Comparison of ENCODE assay signal across 8 cellular contexts in genomic region chr1:151710187-151710586, GRCh38. TPM values are rescaled to one million over a fixed set of nuclear protein-coding genes. Genes with fewer than 3 reads are reported as not detected.
DNase-seq lines count a peak whose midpoint lies in the region; ATAC-seq, FAIRE-seq and TF ChIP-seq lines count a peak whose summit lies in the region.

No MANE protein-coding gene starts in this region.

- H3K4me2 ChIP-seq in astrocyte (ENCODE audit: low read length), result no peak overlapping the region
- peak overlapping the region; percentile 15 for H3K4me2 ChIP-seq in neural cell (ENCODE audit: low read length)

- peaks cover 6% of the 10 kb centered on the region for H3F3A ChIP-seq in neural cell (ENCODE audit: insufficient read depth, low read length, poor library complexity, severe bottlenecking)

- H3K9me3 Mint-ChIP-seq in astrocyte (ENCODE audit: unreplicated experiment), result no peaks in the 10 kb centered on the region

- no peak for ATAC-seq in GM18520 (IDR thresholded peaks at IDR 0.05; ENCODE audit: unreplicated experiment)
- no peak for ATAC-seq in activated CD4-positive, CD25-positive, alpha-beta regulatory T cell treated with anti-CD3 and anti-CD28 coated beads, Interleukin-2, amount 50 U/mL, for 24 hours
- ATAC-seq in GM18505 (IDR thresholded peaks at IDR 0.05; ENCODE audit: unreplicated experiment), result no peak

- H3K36me3 ChIP-seq in astrocyte (ENCODE audit: insufficient read depth, low read length), result no peaks in the 10 kb centered on the region
- peaks cover 11% of the 10 kb centered on the region for H3K36me3 ChIP-seq in neural cell (ENCODE audit: insufficient read depth, low read length)
- H3K36me3 ChIP-seq in kidney (ENCODE audit: control insufficient read depth in 1 of 2, insufficient read depth in 2 of 2, low read length in 2 of 2), result no peaks in the 10 kb centered on the region

- no peaks in the 10 kb centered on the region for H3K4me1 ChIP-seq in astrocyte (ENCODE audit: insufficient read depth, low read length)
- H3K4me1 ChIP-seq in kidney (ENCODE audit: control insufficient read depth in 1 of 2, insufficient read depth in 1 of 2, low read depth in 1 of 2, low read length in 2 of 2), result peaks cover 3 to 8% of the 10 kb centered on the region in 2 donors

- H4K20me1 ChIP-seq in astrocyte (ENCODE audit: insufficient read depth, low read length) (no peaks in the 10 kb centered on the region), neural cell (ENCODE audit: insufficient read depth) (no peaks in the 10 kb centered on the region)

- no peak for TF ChIP-seq RAD21 in neural cell (conservative IDR thresholded peaks at IDR 0.05)

- H2AFZ ChIP-seq in astrocyte (ENCODE audit: low read depth, low read length) (no peak overlapping the region), neural cell (ENCODE audit: low read depth, low read length) (no peak overlapping the region)

- peaks cover 3% of the 10 kb centered on the region for H3K36me3 Mint-ChIP-seq in astrocyte (ENCODE audit: low read depth, unreplicated experiment)

- peaks cover 26% of the 10 kb centered on the region for H3K27me3 Mint-ChIP-seq in astrocyte (ENCODE audit: low read depth, unreplicated experiment)

- no peak overlapping the region for H3K9ac ChIP-seq in astrocyte (ENCODE audit: low read length)
- peak overlapping the region; percentile 94 for H3K9ac ChIP-seq in neural cell (ENCODE audit: low read length)
- H3K9ac ChIP-seq in kidney (ENCODE audit: low read length in 2 of 2), result no peak overlapping the region

- no peak overlapping the region for H3K4me3 ChIP-seq in astrocyte (ENCODE audit: insufficient read depth, low read depth, low read length)
- H3K4me3 ChIP-seq in neural cell (ENCODE audit: low read length), result peak overlapping the region; percentile 72
- H3K4me3 ChIP-seq in kidney (ENCODE audit: low read length in 2 of 2), result no peak overlapping the region

- FAIRE-seq in astrocyte (lab: Jason Lieb, UNC) (no peak), kidney (lab: Jason Lieb, UNC) (no peak)

- intact Hi-C loops in kidney (cut with DNase I), result no loop called here

- H3K27ac Mint-ChIP-seq in astrocyte (ENCODE audit: unreplicated experiment), result no peak overlapping the region

- H3K27ac ChIP-seq in astrocyte (ENCODE audit: low read depth, low read length) (no peak overlapping the region), neural cell (ENCODE audit: low read length) (peak overlapping the region; percentile 99), kidney (ENCODE audit: low read depth in 2 of 2, low read length in 2 of 2) (no peak overlapping the region)

- H3K9me2 ChIP-seq in neural cell (ENCODE audit: insufficient read depth, low read length), result no peaks in the 10 kb centered on the region

- H3K9me3 ChIP-seq in astrocyte (ENCODE audit: insufficient read depth, low read depth, low read length) (no peaks in the 10 kb centered on the region), neural cell (ENCODE audit: low read length) (no peaks in the 10 kb centered on the region), kidney (ENCODE audit: control insufficient read depth in 1 of 2, low read length in 2 of 2) (no peaks in the 10 kb centered on the region)

- TF ChIP-seq EP300 in neural cell (conservative IDR thresholded peaks at IDR 0.05; ENCODE audit: poor library complexity, severe bottlenecking), result peak; percentile 71

- peak; percentile 62 for DNase-seq in Daoy (ENCODE audit: low read depth)
- DNase-seq in NCI-H2171 treated with DMSO at 0.1 percent for 48 hours (lab: John Stamatoyannopoulos, UW), result peak; percentile 45
- peak; percentile 48 for DNase-seq in astrocyte (ENCODE audit: low read depth)
- no peak for DNase-seq in kidney

- H3K4me3 Mint-ChIP-seq in astrocyte (ENCODE audit: unreplicated experiment), result no peak overlapping the region

- H3K27me3 ChIP-seq in astrocyte (ENCODE audit: insufficient read depth, low read length) (peaks cover 18% of the 10 kb centered on the region), neural cell (ENCODE audit: insufficient read depth, low read depth, low read length) (no peaks in the 10 kb centered on the region)

- TF ChIP-seq POLR2A in GM18505 (IDR thresholded peaks at IDR 0.05; ENCODE audit: borderline replicate concordance, extremely low read depth, insufficient read depth, insufficient read length), result no peak

- no peaks in the 10 kb centered on the region for H3K79me2 ChIP-seq in astrocyte (ENCODE audit: insufficient read depth, low read length)
- H3K79me2 ChIP-seq in neural cell (replicated peaks; ENCODE audit: insufficient read depth, low read length), result peaks cover 71% of the 10 kb centered on the region

- TF ChIP-seq CTCF in astrocyte (IDR thresholded peaks at IDR 0.05; ENCODE audit: insufficient read depth, low read depth, low read length) (no peak), neural cell (IDR thresholded peaks at IDR 0.05; ENCODE audit: poor library complexity, severe bottlenecking) (no peak), kidney (IDR thresholded peaks at IDR 0.05; ENCODE audit: borderline replicate concordance, extremely low read depth, insufficient read depth) (no peak)

- H3K4me1 Mint-ChIP-seq in astrocyte (ENCODE audit: low read depth, unreplicated experiment), result peaks cover 7% of the 10 kb centered on the region

TF ChIP-seq in neural cell, 6 proteins besides CTCF, POLR2A, EP300 and RAD21:
- TF ChIP-seq POLR2AphosphoS5 (IDR thresholded peaks at IDR 0.05) (no peak), MXI1 (conservative IDR thresholded peaks at IDR 0.05; ENCODE audit: poor library complexity, severe bottlenecking) (peak; percentile 76), REST (IDR thresholded peaks at IDR 0.05; ENCODE audit: borderline replicate concordance) (no peak), EZH2 (IDR thresholded peaks at IDR 0.05; ENCODE audit: borderline replicate concordance, insufficient read depth, low read length, poor library complexity, severe bottlenecking) (no peak), SMC3 (conservative IDR thresholded peaks at IDR 0.05; ENCODE audit: poor library complexity) (no peak), TAF1 (IDR thresholded peaks at IDR 0.05; ENCODE audit: low read depth) (no peak)

RNA-seq across cellular contexts. Expression of gene CELF3, which starts 6.4 kb away (rescaled TPM):
- total RNA-seq in Daoy (2014; rRNA removed; shearing (Covaris generic)), result 0.11 TPM in 1 of 2 replicates, not detected in the other
- not detected in 2 replicates for total RNA-seq in astrocyte
- polyA plus RNA-seq in neural cell, result 89.0 and 137 TPM in 2 replicates
- 117 and 129 TPM in 2 replicates for polyA minus RNA-seq in neural cell
- total RNA-seq in kidney, result not detected
- polyA plus RNA-seq in kidney (ENCODE audit: insufficient read depth, low read depth, low replicate concordance), result 0.39 TPM

RNA-seq across cellular contexts. Expression of gene RIIAD1, which starts 11.1 kb away (rescaled TPM):
- not detected in 2 replicates for total RNA-seq in Daoy (2014; rRNA removed; shearing (Covaris generic))
- not detected in 2 replicates for total RNA-seq in astrocyte
- polyA plus RNA-seq in neural cell, result 23.5 and 23.6 TPM in 2 replicates
- 10.8 and 18.3 TPM in 2 replicates for polyA minus RNA-seq in neural cell
- not detected for total RNA-seq in kidney
- polyA plus RNA-seq in kidney (ENCODE audit: insufficient read depth, low read depth, low replicate concordance), result 4.0 TPM

RNA-seq across cellular contexts. Expression of gene MRPL9, which starts 53.1 kb away (rescaled TPM):
- total RNA-seq in Daoy (2014; rRNA removed; shearing (Covaris generic)), result 197 and 249 TPM in 2 replicates
- 58.5 and 70.0 TPM in 2 replicates for total RNA-seq in astrocyte
- 119 and 134 TPM in 2 replicates for polyA plus RNA-seq in neural cell
- polyA minus RNA-seq in neural cell, result 61.6 and 66.3 TPM in 2 replicates
- total RNA-seq in kidney, result 65.3 TPM
- 87.1 TPM for polyA plus RNA-seq in kidney (ENCODE audit: insufficient read depth, low read depth, low replicate concordance)
